Comparison of ENCODE assay signal across 12 cellular contexts in genomic region chr4:40183615-40184411, GRCh38. TPM values are rescaled to one million over a fixed set of nuclear protein-coding genes. Genes with fewer than 3 reads are reported as not detected.
DNase-seq lines count a peak whose midpoint lies in the region; ATAC-seq and TF ChIP-seq lines count a peak whose summit lies in the region.
"Had no signal": no experiment of that assay in that cellular context is flagged by ENCODE, and none has a peak within 500 bp of the region (broad histone marks: within the 10 kb centered on the region; RNA-seq: fewer than 3 reads in every experiment).

No MANE protein-coding gene starts in this region.

- H3K36me3 ChIP-seq in SU-DHL-6 (ENCODE audit: low read length): no peaks in the 10 kb centered on the region
- H3K36me3 ChIP-seq: sigmoid colon had no signal

- no peaks in the 10 kb centered on the region for H3K9me2 ChIP-seq in SU-DHL-6 (replicated peaks; ENCODE audit: insufficient read depth, low read length)

- DNase-seq in CD1c-positive myeloid dendritic cell (ENCODE audit: extremely low spot score) (peak; percentile 40), posterior vena cava (ENCODE audit: low spot score) (no peak), hippocampal formation (lab: John Stamatoyannopoulos, UW) (no peak), HuH-7 (ENCODE audit: low spot score) (no peak), NOMO-1 treated with dmso at 0.1 percent for 144 hours (lab: John Stamatoyannopoulos, UW; ENCODE audit: unreplicated experiment) (no peak)
- DNase-seq: DMS 273 treated with DMSO at 0.1 percent for 48 hours, dorsolateral prefrontal cortex, NCI-H2227 treated with DMSO at 0.1 percent for 48 hours, sigmoid colon had no signal

- peak overlapping the region; percentile 98 for H3K4me2 ChIP-seq in SU-DHL-6 (ENCODE audit: low read depth, low read length, poor library complexity, severe bottlenecking)

- peak overlapping the region; percentile 19 for H3K4me3 ChIP-seq in SU-DHL-6 (ENCODE audit: insufficient read depth, low read length, poor library complexity, severe bottlenecking)
- H3K4me3 ChIP-seq: dorsolateral prefrontal cortex, sigmoid colon had no signal

- no peaks in the 10 kb centered on the region for H3K9me3 ChIP-seq in SU-DHL-6 (ENCODE audit: insufficient read depth, low read length)
- H3K9me3 ChIP-seq: sigmoid colon had no signal

- H3K9ac ChIP-seq in SU-DHL-6 (ENCODE audit: low read length): peak overlapping the region; percentile 56

- ATAC-seq in GM21529 (IDR thresholded peaks at IDR 0.05; ENCODE audit: unreplicated experiment) (peak; percentile 39), esophagus mucosa (peak; percentile 30)

- no peaks in the 10 kb centered on the region for H4K20me1 ChIP-seq in SU-DHL-6 (ENCODE audit: low read depth, low read length)

- H2AFZ ChIP-seq in SU-DHL-6 (ENCODE audit: low read depth, low read length, severe bottlenecking): no peak overlapping the region

- intact Hi-C loops in posterior vena cava (cut with DNase I): no loop called here

- peaks cover 14% of the 10 kb centered on the region; the same call in 1 of the 2 replicates for H3K79me2 ChIP-seq in SU-DHL-6 (ENCODE audit: insufficient read depth, low read length)

- TF ChIP-seq CTCF in SU-DHL-6 (IDR thresholded peaks at IDR 0.05; ENCODE audit: insufficient read depth, low read length, poor library complexity, severe bottlenecking): no peak

- H3F3A ChIP-seq in SU-DHL-6 (ENCODE audit: insufficient read depth): peaks cover 75% of the 10 kb centered on the region

- no peaks in the 10 kb centered on the region for H3K27me3 ChIP-seq in SU-DHL-6 (ENCODE audit: low read length)

- peak overlapping the region; percentile 99 for H3K27ac ChIP-seq in SU-DHL-6 (ENCODE audit: low read depth, low read length)
- H3K27ac ChIP-seq: dorsolateral prefrontal cortex, sigmoid colon had no signal

RNA-seq across cellular contexts. Expression of gene RHOH, which starts 13.0 kb away (rescaled TPM):
- 1.2 TPM for total RNA-seq in esophagus mucosa
- 1 to 10 TPM; 3.2 to 4.2 TPM for total RNA-seq in posterior vena cava
